Comparison of ENCODE assay signal across 1 cellular context in the genomic region with DNA sequence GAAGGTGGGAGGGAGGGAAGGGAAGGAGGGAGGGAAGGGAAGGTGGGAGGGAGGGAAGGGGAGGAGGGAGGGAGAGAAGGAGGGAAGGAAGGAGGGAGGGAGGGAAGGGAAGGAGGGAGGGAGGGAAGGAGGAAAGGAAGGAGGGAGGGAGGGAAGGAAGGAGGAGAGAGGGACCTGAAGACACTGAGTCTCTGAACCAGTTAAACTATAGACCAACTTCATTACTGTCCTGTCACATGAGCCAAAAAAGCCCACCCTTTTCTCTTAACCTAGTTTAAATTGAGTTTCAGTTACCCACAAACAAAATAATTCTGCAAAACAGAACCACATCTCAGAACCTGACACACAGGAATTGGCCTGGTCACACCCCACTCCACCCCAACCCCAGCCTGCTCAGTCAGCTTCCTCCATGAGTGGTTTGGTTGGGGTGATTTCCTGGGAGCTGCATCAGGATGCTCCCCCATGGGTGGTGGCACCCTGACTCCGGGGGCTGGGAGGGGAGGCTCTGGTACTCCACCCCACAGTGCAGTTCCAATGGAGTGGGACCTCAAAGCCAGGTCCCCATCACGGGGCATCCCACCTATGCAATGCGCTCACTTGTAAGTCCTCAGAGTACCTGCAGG.
TF ChIP-seq lines count a peak whose summit lies in the region.

No MANE protein-coding gene starts in this region.

TF ChIP-seq in K562, 482 proteins besides CTCF, POLR2A, EP300 and RAD21:
- no peak for TF ChIP-seq RHOXF2B (CRISPR knock-in tag; conservative IDR thresholded peaks at IDR 0.05)
- peak; percentile 65 for TF ChIP-seq PCBP2 (IDR thresholded peaks at IDR 0.05; ENCODE audit: low read depth, low read length, poor library complexity, severe bottlenecking)
TF ChIP-seq in K562: peak in this region for 1.
